ENCODE assay signal across 23 cellular contexts in genomic region chr3:66738625-66739330, GRCh38.
DNase-seq lines count a peak whose midpoint lies in the region; ATAC-seq and TF ChIP-seq lines count a peak whose summit lies in the region.
"Had no signal": no experiment of that assay in that cellular context is flagged by ENCODE, and none has a peak within 500 bp of the region (broad histone marks: within the 10 kb centered on the region; RNA-seq: fewer than 3 reads in every experiment).

No MANE protein-coding gene starts in this region.

- H3K79me2 ChIP-seq in fibroblast of lung (ENCODE audit: control insufficient read depth, insufficient read depth, low read length): no peaks in the 10 kb centered on the region

- no peak overlapping the region for H2AFZ ChIP-seq in fibroblast of lung (ENCODE audit: low read length)

- peaks cover 15% of the 10 kb centered on the region for H3K4me1 Mint-ChIP-seq in neural crest cell
- no peaks in the 10 kb centered on the region for H3K4me1 Mint-ChIP-seq in CD14-positive monocyte
- H3K4me1 Mint-ChIP-seq: activated naive CD4-positive, alpha-beta T cell treated with anti-CD3 and anti-CD28 coated beads, Interleukin-2, amount 10 ng/mL, durations not matched to agents 7 days and 5 days; CD4-positive, alpha-beta memory T cell; memory B cell; T-cell had no signal

- H3K9me3 ChIP-seq in RWPE2 (ENCODE audit: severe bottlenecking) (no peaks in the 10 kb centered on the region), fibroblast of lung (ENCODE audit: control insufficient read depth, insufficient read depth, low read depth, low read length) (no peaks in the 10 kb centered on the region)
- H3K9me3 ChIP-seq: tibial artery had no signal

- intact Hi-C loops in CD14-positive monocyte (cut with micrococcal nuclease) (no loop called here), Right ventricle myocardium superior (cut with DNase I) (no loop called here)

- no peaks in the 10 kb centered on the region for H4K20me1 ChIP-seq in fibroblast of lung (ENCODE audit: control insufficient read depth, extremely low read depth, insufficient read depth, low read length)

- no peak overlapping the region for H3K4me2 ChIP-seq in fibroblast of lung (ENCODE audit: extremely low read depth, insufficient read depth, low read length)

- H3K4me3 Mint-ChIP-seq in neural crest cell (no peak overlapping the region), CD14-positive monocyte (no peak overlapping the region)
- H3K4me3 Mint-ChIP-seq: activated naive CD4-positive, alpha-beta T cell treated with anti-CD3 and anti-CD28 coated beads, Interleukin-2, amount 10 ng/mL, durations not matched to agents 7 days and 5 days; CD4-positive, alpha-beta memory T cell; memory B cell; natural killer cell treated with Interleukin-12 subunit alpha and Interleukin-12 subunit beta and Interleukin-15 and Interleukin-18, amount 100 ng/mL, for 72 hours; T-cell had no signal

- H3K4me1 ChIP-seq in RWPE2 (ENCODE audit: insufficient read depth, poor library complexity, severe bottlenecking) (peaks cover 19% of the 10 kb centered on the region), fibroblast of lung (ENCODE audit: control insufficient read depth, extremely low read depth, insufficient read depth, low read length) (no peaks in the 10 kb centered on the region)
- H3K4me1 ChIP-seq: tibial artery had no signal

- peak; percentile 83 for ATAC-seq in RWPE2 (ENCODE audit: low read depth)
- no peak for ATAC-seq in Right ventricle myocardium superior (ENCODE audit: poor library complexity)
- ATAC-seq: natural killer cell treated with Interleukin-12 subunit alpha and Interleukin-12 subunit beta and Interleukin-15 and Interleukin-18, amount 100 ng/mL, for 72 hours; T-cell had no signal

- H3K9me3 Mint-ChIP-seq in neural crest cell: no peaks in the 10 kb centered on the region
- peaks cover 0 to 3% (median 0%) of the 10 kb centered on the region in 7 donors for H3K9me3 Mint-ChIP-seq in CD14-positive monocyte
- H3K9me3 Mint-ChIP-seq: activated naive CD4-positive, alpha-beta T cell treated with anti-CD3 and anti-CD28 coated beads, Interleukin-2, amount 10 ng/mL, durations not matched to agents 7 days and 5 days; CD4-positive, alpha-beta memory T cell; natural killer cell treated with Interleukin-12 subunit alpha and Interleukin-12 subunit beta and Interleukin-15 and Interleukin-18, amount 100 ng/mL, for 72 hours; T-cell had no signal

- H3K27ac ChIP-seq in RWPE2 (ENCODE audit: poor library complexity, severe bottlenecking) (no peak overlapping the region), fibroblast of lung (ENCODE audit: insufficient read depth, low read length) (no peak overlapping the region)
- H3K27ac ChIP-seq: tibial artery had no signal

- H3K27me3 Mint-ChIP-seq in neural crest cell (ENCODE audit: low read depth) (no peaks in the 10 kb centered on the region), CD14-positive monocyte (ENCODE audit: low read depth in 3 of 3) (peaks cover 4 to 7% (median 6%) of the 10 kb centered on the region in 3 donors)

- H3K36me3 ChIP-seq in RWPE2 (ENCODE audit: low read depth) (no peaks in the 10 kb centered on the region), fibroblast of lung (ENCODE audit: control insufficient read depth, insufficient read depth, low read length) (no peaks in the 10 kb centered on the region)
- H3K36me3 ChIP-seq: tibial artery had no signal

- DNase-seq in AG08395 (ENCODE audit: low spot score) (peak; percentile 23), RWPE2 (ENCODE audit: low spot score) (no peak), fibroblast of lung (ENCODE audit: low read depth in 2 of 2) (peak; percentile 67 to 83), neural crest cell (ENCODE audit: low read depth, low spot score) (no peak), CD14-positive monocyte (ENCODE audit: low spot score) (no peak), Right ventricle myocardium superior (no peak), epidermal melanocyte (ENCODE audit: insufficient read length, low spot score) (no peak), cerebellar cortex (ENCODE audit: low spot score) (no peak)
- DNase-seq: activated naive CD4-positive, alpha-beta T cell treated with anti-CD3 and anti-CD28 coated beads, Interleukin-2, amount 10 ng/mL, durations not matched to agents 7 days and 5 days; CD4-positive, alpha-beta memory T cell; dermis blood vessel endothelial cell; DMS79; hypothalamus; kidney glomerular epithelial cell; NCI-H2081; NCI-H510A; SHP77; stimulated activated CD4-positive, alpha-beta T cell treated with anti-CD3 and anti-CD28 coated beads, Interleukin-15, amount 100 ng/mL, for 24 hours; stimulated activated naive CD4-positive, alpha-beta T cell treated with Interleukin-2 at 50 U/mL for 16 hours; T-cell; tibial artery had no signal

- H3K27me3 ChIP-seq in RWPE2 (ENCODE audit: insufficient read depth, poor library complexity, severe bottlenecking) (no peaks in the 10 kb centered on the region), fibroblast of lung (ENCODE audit: control insufficient read depth, insufficient read depth, low read length) (no peaks in the 10 kb centered on the region)
- H3K27me3 ChIP-seq: tibial artery had no signal

- H3K36me3 Mint-ChIP-seq in neural crest cell (ENCODE audit: low read depth) (no peaks in the 10 kb centered on the region), CD14-positive monocyte (no peaks in the 10 kb centered on the region)
- H3K36me3 Mint-ChIP-seq: activated naive CD4-positive, alpha-beta T cell treated with anti-CD3 and anti-CD28 coated beads, Interleukin-2, amount 10 ng/mL, durations not matched to agents 7 days and 5 days; CD4-positive, alpha-beta memory T cell; memory B cell; natural killer cell treated with Interleukin-12 subunit alpha and Interleukin-12 subunit beta and Interleukin-15 and Interleukin-18, amount 100 ng/mL, for 72 hours; T-cell had no signal

- no peak overlapping the region for H3K9ac ChIP-seq in fibroblast of lung (ENCODE audit: insufficient read depth, low read length)

- H3K27ac Mint-ChIP-seq in neural crest cell (ENCODE audit: unreplicated experiment) (peak overlapping the region; percentile 68), CD14-positive monocyte (no peak overlapping the region)
- H3K27ac Mint-ChIP-seq: activated naive CD4-positive, alpha-beta T cell treated with anti-CD3 and anti-CD28 coated beads, Interleukin-2, amount 10 ng/mL, durations not matched to agents 7 days and 5 days; CD4-positive, alpha-beta memory T cell; memory B cell; natural killer cell treated with Interleukin-12 subunit alpha and Interleukin-12 subunit beta and Interleukin-15 and Interleukin-18, amount 100 ng/mL, for 72 hours; T-cell had no signal

- TF ChIP-seq CTCF in RWPE2 (IDR thresholded peaks at IDR 0.05; ENCODE audit: poor library complexity, severe bottlenecking): no peak
- TF ChIP-seq CTCF in fibroblast of lung (conservative IDR thresholded peaks at IDR 0.05 in 1 of 2, IDR thresholded peaks at IDR 0.05 in 1 of 2; ENCODE audit: low read depth in 1 of 2, low read length in 2 of 2): no peak
- no peak for TF ChIP-seq CTCF in neural crest cell (conservative IDR thresholded peaks at IDR 0.05)
- TF ChIP-seq CTCF in CD14-positive monocyte (IDR thresholded peaks at IDR 0.05): no peak

- H3K4me3 ChIP-seq in RWPE2 (ENCODE audit: severe bottlenecking): no peak overlapping the region
- H3K4me3 ChIP-seq in fibroblast of lung (replicated peaks in 1 of 4; ENCODE audit: control extremely low read depth in 1 of 4, insufficient read depth in 1 of 4, low read depth in 3 of 4, low read length in 4 of 4): no peak overlapping the region
- H3K4me3 ChIP-seq: tibial artery had no signal

Comparison
In these comparisons a context has a peak if more than half of its experiments do, and no peak if none do; other contexts are left out.
1. DNase-seq: peak in AG08395 (single experiment) and fibroblast of lung (2 of 2); none in RWPE2 (single experiment), neural crest cell (single experiment), CD14-positive monocyte (single experiment), Right ventricle myocardium superior (single experiment), epidermal melanocyte (single experiment) and cerebellar cortex (single experiment).